9 cellular contexts compared by ENCODE assay signal in the genomic region with DNA sequence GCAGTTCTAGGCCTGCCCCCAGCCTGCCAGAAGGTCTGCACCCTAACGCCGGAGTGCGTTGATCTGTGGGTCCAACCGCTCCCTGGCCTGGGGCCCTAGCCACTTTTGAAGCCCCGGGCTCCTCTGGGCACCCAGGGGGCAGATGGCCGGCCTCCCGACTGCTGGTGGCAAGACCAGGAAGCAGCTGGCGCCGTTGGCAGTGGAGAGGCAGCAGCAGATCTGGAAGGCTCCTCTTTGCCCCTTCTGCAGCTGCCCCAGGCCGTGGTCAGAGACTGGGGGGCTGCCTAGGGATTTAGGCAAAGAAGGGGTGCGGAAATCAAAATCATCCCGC. TPM values are rescaled to one million over a fixed set of nuclear protein-coding genes. Genes with fewer than 3 reads are reported as not detected.
DNase-seq lines count a peak whose midpoint lies in the region; ATAC-seq and TF ChIP-seq lines count a peak whose summit lies in the region.
"Had no signal": no experiment of that assay in that cellular context is flagged by ENCODE, and none has a peak within 500 bp of the region (broad histone marks: within the 10 kb centered on the region; RNA-seq: fewer than 3 reads in every experiment).

No MANE protein-coding gene starts in this region.

- peaks cover 28% of the 10 kb centered on the region for H3F3A ChIP-seq in neural progenitor cell (ENCODE audit: low read depth)

- no peak for TF ChIP-seq CTCF in neural progenitor cell (IDR thresholded peaks at IDR 0.05)

- H3K4me1 ChIP-seq in CD4-positive, alpha-beta memory T cell (ENCODE audit: insufficient read depth, low read length): peaks cover 16% of the 10 kb centered on the region
- H3K4me1 ChIP-seq in HUES6 (ENCODE audit: control insufficient read depth, insufficient read depth, low read length) (peaks cover 24% of the 10 kb centered on the region; the same call in 1 of the 2 replicates), neural progenitor cell (peaks cover 13% of the 10 kb centered on the region)
- H3K4me1 ChIP-seq in effector memory CD4-positive, alpha-beta T cell (ENCODE audit: control insufficient read depth, insufficient read depth, low read length, poor library complexity, severe bottlenecking): peaks cover 20% of the 10 kb centered on the region

- H3K79me2 ChIP-seq in neural progenitor cell (ENCODE audit: low read depth): peaks cover 6% of the 10 kb centered on the region

- intact Hi-C loops in CD4-positive, alpha-beta memory T cell (cut with micrococcal nuclease): no loop called here

- H3K4me3 ChIP-seq in CD4-positive, alpha-beta memory T cell (ENCODE audit: low read length in 2 of 2): peak overlapping the region in 1 of 2 donors; percentile 45
- H3K4me3 ChIP-seq in HUES6 (ENCODE audit: low read depth, low read length) (peak overlapping the region; percentile 81), neural progenitor cell (peak overlapping the region; percentile 55)
- H3K4me3 ChIP-seq in effector memory CD4-positive, alpha-beta T cell (ENCODE audit: insufficient read depth, low read depth, low read length, poor library complexity, severe bottlenecking): peak overlapping the region; percentile 64

- H3K4me2 ChIP-seq in neural progenitor cell: peak overlapping the region; percentile 87

- peaks cover 4% of the 10 kb centered on the region for H3K27me3 ChIP-seq in CD4-positive, alpha-beta memory T cell (ENCODE audit: insufficient read depth, low read length)
- peaks cover 13% of the 10 kb centered on the region for H3K27me3 ChIP-seq in HUES6 (ENCODE audit: control insufficient read depth, insufficient read depth, low read length)
- H3K27me3 ChIP-seq in effector memory CD4-positive, alpha-beta T cell (replicated peaks; ENCODE audit: control insufficient read depth, insufficient read depth, low read length, poor library complexity, severe bottlenecking): peaks cover 3% of the 10 kb centered on the region
- peaks cover 14% of the 10 kb centered on the region for H3K27me3 ChIP-seq in neural progenitor cell

- H3K9me3 ChIP-seq in CD4-positive, alpha-beta memory T cell (ENCODE audit: control insufficient read depth in 1 of 2, low read length in 2 of 2): no peaks in the 10 kb centered on the region
- H3K9me3 ChIP-seq in HUES6 (ENCODE audit: control insufficient read depth, insufficient read depth, low read depth, low read length) (no peaks in the 10 kb centered on the region), neural progenitor cell (ENCODE audit: low read depth) (no peaks in the 10 kb centered on the region)
- no peaks in the 10 kb centered on the region for H3K9me3 ChIP-seq in effector memory CD4-positive, alpha-beta T cell (ENCODE audit: control insufficient read depth, low read length)

- H3K36me3 Mint-ChIP-seq in CD4-positive, alpha-beta memory T cell: peaks cover 24 to 29% of the 10 kb centered on the region in 2 donors
- peaks cover 20% of the 10 kb centered on the region for H3K36me3 Mint-ChIP-seq in neural progenitor cell

- H3K36me3 ChIP-seq in CD4-positive, alpha-beta memory T cell (ENCODE audit: insufficient read depth, low read length): peaks cover 10% of the 10 kb centered on the region
- H3K36me3 ChIP-seq in HUES6 (ENCODE audit: control insufficient read depth, insufficient read depth, low read length) (peaks cover 35% of the 10 kb centered on the region), neural progenitor cell (no peaks in the 10 kb centered on the region)
- peaks cover 15% of the 10 kb centered on the region for H3K36me3 ChIP-seq in effector memory CD4-positive, alpha-beta T cell (ENCODE audit: control insufficient read depth, insufficient read depth, low read length)

- peaks cover 4% of the 10 kb centered on the region for H4K20me1 ChIP-seq in neural progenitor cell (ENCODE audit: low read depth)

- peak overlapping the region; percentile 96 for H2AFZ ChIP-seq in neural progenitor cell (replicated peaks)

- H3K4me1 Mint-ChIP-seq in CD4-positive, alpha-beta memory T cell: peaks cover 22 to 44% (median 30%) of the 10 kb centered on the region in 4 donors
- H3K4me1 Mint-ChIP-seq in neural progenitor cell: peaks cover 11% of the 10 kb centered on the region

- no peaks in the 10 kb centered on the region for H3K9me3 Mint-ChIP-seq in CD4-positive, alpha-beta memory T cell
- no peaks in the 10 kb centered on the region for H3K9me3 Mint-ChIP-seq in neural progenitor cell

- peak overlapping the region in 5 of 8 donors; percentile 54 to 83 (median 62) for H3K4me3 Mint-ChIP-seq in CD4-positive, alpha-beta memory T cell
- H3K4me3 Mint-ChIP-seq in neural progenitor cell: no peak overlapping the region

- no peak for DNase-seq in CD4-positive, alpha-beta memory T cell
- no peak for DNase-seq in effector memory CD4-positive, alpha-beta T cell
- DNase-seq in neural progenitor cell (ENCODE audit: low spot score) (no peak), DMS153 (lab: John Stamatoyannopoulos, UW) (no peak), islet precursor cell (no peak), NCI-H1436 treated with DMSO at 0.1 percent for 48 hours (lab: John Stamatoyannopoulos, UW) (no peak)
- DNase-seq: NCI-H2081 treated with DMSO at 0.1 percent for 48 hours had no signal

- no peak overlapping the region for H3K27ac Mint-ChIP-seq in CD4-positive, alpha-beta memory T cell
- H3K27ac Mint-ChIP-seq in neural progenitor cell: no peak overlapping the region

- H3K27me3 Mint-ChIP-seq in CD4-positive, alpha-beta memory T cell: peaks cover 11 to 12% of the 10 kb centered on the region in 2 donors
- peaks cover 26% of the 10 kb centered on the region for H3K27me3 Mint-ChIP-seq in neural progenitor cell (ENCODE audit: insufficient read depth, low read depth)

- POLR2A ChIA-PET in CD4-positive, alpha-beta memory T cell (lab: Charles Lee; ENCODE audit: partially characterized antibody): no interaction called here

- CTCF ChIA-PET in CD4-positive, alpha-beta memory T cell (lab: Charles Lee; ENCODE audit: partially characterized antibody): no interaction called here

- no peak overlapping the region for H3K27ac ChIP-seq in CD4-positive, alpha-beta memory T cell (ENCODE audit: low read depth, low read length)
- H3K27ac ChIP-seq in HUES6 (ENCODE audit: low read depth, low read length) (0 out of 2 replicates have a peak overlapping the region, but pooled peaks have one; percentile 21), neural progenitor cell (no peak overlapping the region)
- no peak overlapping the region for H3K27ac ChIP-seq in effector memory CD4-positive, alpha-beta T cell (ENCODE audit: insufficient read depth, low read length, poor library complexity, severe bottlenecking)

- no peak for ATAC-seq in GM18870 (IDR thresholded peaks at IDR 0.05; ENCODE audit: unreplicated experiment)

- H3K9ac ChIP-seq in HUES6 (ENCODE audit: low read length): peak overlapping the region; percentile 66
- H3K9ac ChIP-seq in neural progenitor cell: no peak overlapping the region

RNA-seq across cellular contexts. Expression of a gene that starts 0.4 kb away (rescaled TPM):
- under 1 TPM; 0.38 to 0.44 TPM for total RNA-seq in CD4-positive, alpha-beta memory T cell
- not detected for polyA plus RNA-seq in CD4-positive, alpha-beta memory T cell
- total RNA-seq in neural progenitor cell (ENCODE audit: low replicate concordance): 5.1 and 7.0 TPM in 2 replicates

RNA-seq across cellular contexts. Expression of a gene that starts 37.3 kb away (rescaled TPM):
- total RNA-seq in CD4-positive, alpha-beta memory T cell: 100 to 1,000 TPM; 156 to 169 TPM
- 100 to 1,000 TPM; 121 to 141 TPM for polyA plus RNA-seq in CD4-positive, alpha-beta memory T cell
- 275 and 314 TPM in 2 replicates for total RNA-seq in neural progenitor cell (ENCODE audit: low replicate concordance)

RNA-seq across cellular contexts. Expression of a gene that starts 37.5 kb away (rescaled TPM):
- total RNA-seq in CD4-positive, alpha-beta memory T cell: 10 to 100 TPM; 42.1 to 43.9 TPM
- polyA plus RNA-seq in CD4-positive, alpha-beta memory T cell: 10 to 100 TPM; 24.5 to 30.2 TPM
- total RNA-seq in neural progenitor cell (ENCODE audit: low replicate concordance): 27.3 and 79.3 TPM in 2 replicates

RNA-seq across cellular contexts. Expression of a gene that starts 54.6 kb away (rescaled TPM):
- total RNA-seq in CD4-positive, alpha-beta memory T cell: not detected
- polyA plus RNA-seq in CD4-positive, alpha-beta memory T cell: not detected
- total RNA-seq in neural progenitor cell (ENCODE audit: low replicate concordance): 0.19 TPM in 1 of 2 replicates, not detected in the other
